ENCODE assay signal across 7 cellular contexts in genomic region chr9:91036826-91037510, GRCh38.
DNase-seq lines count a peak whose midpoint lies in the region; ATAC-seq and TF ChIP-seq lines count a peak whose summit lies in the region.

No MANE protein-coding gene starts in this region.

- peak overlapping the region; percentile 52 for H2AFZ ChIP-seq in smooth muscle cell (ENCODE audit: low read depth)

- H3K9ac ChIP-seq in smooth muscle cell (ENCODE audit: low read depth): no peak overlapping the region

- TF ChIP-seq CTCF in smooth muscle cell (IDR thresholded peaks at IDR 0.05; ENCODE audit: borderline replicate concordance, insufficient read depth, poor library complexity, severe bottlenecking): peak; percentile 41

- peak; percentile 85 for DNase-seq in NCI-H2029 (lab: John Stamatoyannopoulos, UW)
- peak; percentile 81 for DNase-seq in UCSD-AML1 (lab: John Stamatoyannopoulos, UW; ENCODE audit: unreplicated experiment)
- DNase-seq in brain pericyte (ENCODE audit: low read depth, low spot score): peak; percentile 79
- DNase-seq in inferior parietal cortex (ENCODE audit: extremely low spot score): peak; percentile 78
- DNase-seq in smooth muscle cell (lab: John Stamatoyannopoulos, UW; ENCODE audit: unreplicated experiment): peak; percentile 29

- H4K20me1 ChIP-seq in smooth muscle cell (ENCODE audit: low read depth): no peaks in the 10 kb centered on the region

- no peaks in the 10 kb centered on the region for H3K9me3 ChIP-seq in smooth muscle cell (replicated peaks; ENCODE audit: low read depth)

- H3K79me2 ChIP-seq in smooth muscle cell (ENCODE audit: low read depth): no peaks in the 10 kb centered on the region

- peak; percentile 54 for ATAC-seq in GM18868 (IDR thresholded peaks at IDR 0.05; ENCODE audit: unreplicated experiment)
- ATAC-seq in HG02610 (IDR thresholded peaks at IDR 0.05; ENCODE audit: unreplicated experiment): no peak

- H3F3A ChIP-seq in smooth muscle cell (ENCODE audit: low read depth): no peaks in the 10 kb centered on the region

- no peak overlapping the region for H3K4me3 ChIP-seq in smooth muscle cell

- H3K27ac ChIP-seq in smooth muscle cell (ENCODE audit: low read depth): no peak overlapping the region

- H3K27me3 ChIP-seq in smooth muscle cell (ENCODE audit: low read depth): no peaks in the 10 kb centered on the region

- WGBS in smooth muscle cell (ENCODE audit: low lambda C conversion rate): 62% methylated on average over 31 of the region's 32 CpGs

- H3K36me3 ChIP-seq in smooth muscle cell (ENCODE audit: low read depth): no peaks in the 10 kb centered on the region

- peak overlapping the region; percentile 57 for H3K4me2 ChIP-seq in smooth muscle cell

- H3K4me1 ChIP-seq in smooth muscle cell (ENCODE audit: low read depth): no peaks in the 10 kb centered on the region

Comparison
In these comparisons a context has a peak if more than half of its experiments do, and no peak if none do; other contexts are left out.
1. DNase-seq: peak in every context shown above with its lines; median percentile 85 in NCI-H2029; 81 in UCSD-AML1; 79 in brain pericyte; 78 in inferior parietal cortex; 29 in smooth muscle cell.